Comparison of ENCODE assay signal across 30 cellular contexts in genomic region chr9:91445135-91445534, GRCh38.
"Had no signal": no experiment of that assay in that cellular context is flagged by ENCODE, and none has a peak within 500 bp of the region (broad histone marks: within the 10 kb centered on the region; RNA-seq: fewer than 3 reads in every experiment).

No MANE protein-coding gene starts in this region.

- H3K36me3 ChIP-seq: ascending aorta, breast epithelium, cardiac muscle cell, colonic mucosa had no signal

- H3K27ac Mint-ChIP-seq: activated CD4-positive, alpha-beta memory T cell treated with anti-CD3 and anti-CD28 coated beads for 36 hours; activated CD4-positive, alpha-beta T cell treated with anti-CD3 and anti-CD28 coated beads for 36 hours; activated CD4-positive, alpha-beta T cell treated with anti-CD3 and anti-CD28 coated beads, Interleukin-2, amount 10 ng/mL, durations not matched to agents 24 days and 14 days; activated CD8-positive, alpha-beta memory T cell treated with anti-CD3 and anti-CD28 coated beads, Interleukin-2, amount 10 ng/mL, durations not matched to agents 7 days and 5 days; activated CD8-positive, alpha-beta T cell treated with anti-CD3 and anti-CD28 coated beads, Interleukin-2, amount 10 ng/mL, durations not matched to agents 7 days and 5 days; activated naive CD4-positive, alpha-beta T cell treated with anti-CD3 and anti-CD28 coated beads for 36 hours; activated naive CD4-positive, alpha-beta T cell treated with anti-CD3 and anti-CD28 coated beads, Interleukin-2, amount 50 U/mL, for 24 hours; activated naive CD8-positive, alpha-beta T cell treated with anti-CD3 and anti-CD28 coated beads for 36 hours; activated naive CD8-positive, alpha-beta T cell treated with anti-CD3 and anti-CD28 coated beads, Interleukin-2, amount 50 U/mL, for 24 hours; activated T-helper 1 cell treated with anti-CD3 and anti-CD28 coated beads, Interleukin-12 subunit alpha, Interleukin-12 subunit beta, Interleukin-2, Interleukin-4 antibody, amounts not matched to agents 30 ng/mL and 10 ng/mL and 1 ng/mL, durations not matched to agents 14 hours and 24 hours and 36 hours; activated T-helper 2 cell treated with anti-CD3 and anti-CD28 coated beads, Interferon-gamma antibody, Interleukin-2, Interleukin-4, amounts not matched to agents 10 μg/mL and 5 μg/mL and 100 μg/mL, durations not matched to agents 14 hours and 24 hours and 36 hours; brain; endodermal cell had no signal

- H3K27ac ChIP-seq: ascending aorta, breast epithelium, cardiac muscle cell, colonic mucosa had no signal

- DNase-seq: activated CD4-positive, alpha-beta memory T cell treated with anti-CD3 and anti-CD28 coated beads for 36 hours; activated CD4-positive, alpha-beta T cell treated with anti-CD3 and anti-CD28 coated beads for 36 hours; activated CD4-positive, alpha-beta T cell treated with anti-CD3 and anti-CD28 coated beads, Interleukin-2, amount 10 ng/mL, durations not matched to agents 24 days and 14 days; activated CD4-positive, CD25-positive, alpha-beta regulatory T cell; activated CD4-positive, CD25-positive, alpha-beta regulatory T cell treated with anti-CD3 and anti-CD28 coated beads, Interleukin-2, amount 50 U/mL, for 72 hours; activated CD8-positive, alpha-beta memory T cell treated with anti-CD3 and anti-CD28 coated beads, Interleukin-2, amount 10 ng/mL, durations not matched to agents 7 days and 5 days; activated CD8-positive, alpha-beta memory T cell treated with anti-CD3 and anti-CD28 coated beads, Interleukin-2, amount 50 U/mL, for 4 hours; activated CD8-positive, alpha-beta T cell treated with anti-CD3 and anti-CD28 coated beads, Interleukin-2, amount 10 ng/mL, durations not matched to agents 7 days and 5 days; activated effector memory CD4-positive, alpha-beta T cell treated with anti-CD3 and anti-CD28 coated beads, Interleukin-2, amount 50 U/mL, for 16 hours; activated naive CD4-positive, alpha-beta T cell treated with anti-CD3 and anti-CD28 coated beads for 36 hours; activated naive CD8-positive, alpha-beta T cell treated with anti-CD3 and anti-CD28 coated beads for 36 hours; activated naive CD8-positive, alpha-beta T cell treated with anti-CD3 and anti-CD28 coated beads, Interleukin-2, amount 50 U/mL, for 24 hours; activated T-cell treated with anti-CD3 and anti-CD28 coated beads, Interleukin-2, amount 50 U/mL, for 1 hour; activated T-cell treated with anti-CD3 and anti-CD28 coated beads, Interleukin-2, amount 50 U/mL, for 48 hours; central memory CD4-positive, alpha-beta T cell; cerebellar nuclear complex; colonic mucosa; effector memory CD4-positive, alpha-beta T cell; endodermal cell; foreskin fibroblast; head of caudate nucleus; T-helper 2 cell had no signal

- ATAC-seq: activated CD4-positive, alpha-beta T cell treated with anti-CD3 and anti-CD28 coated beads for 36 hours; activated CD8-positive, alpha-beta memory T cell treated with anti-CD3 and anti-CD28 coated beads, Interleukin-2, amount 10 ng/mL, durations not matched to agents 7 days and 5 days; activated CD8-positive, alpha-beta T cell treated with anti-CD3 and anti-CD28 coated beads, Interleukin-2, amount 10 ng/mL, durations not matched to agents 7 days and 5 days; activated naive CD8-positive, alpha-beta T cell treated with anti-CD3 and anti-CD28 coated beads, Interleukin-2, amount 50 U/mL, for 24 hours; esophagus mucosa had no signal

- H3K9me3 ChIP-seq: colonic mucosa had no signal

- H3K27me3 ChIP-seq: ascending aorta, breast epithelium, cardiac muscle cell, colonic mucosa had no signal

- H3K4me1 ChIP-seq: ascending aorta, breast epithelium, colonic mucosa had no signal

- H3K4me1 Mint-ChIP-seq: activated CD4-positive, alpha-beta T cell treated with anti-CD3 and anti-CD28 coated beads for 36 hours; activated CD4-positive, alpha-beta T cell treated with anti-CD3 and anti-CD28 coated beads, Interleukin-2, amount 10 ng/mL, durations not matched to agents 24 days and 14 days; activated CD8-positive, alpha-beta memory T cell treated with anti-CD3 and anti-CD28 coated beads, Interleukin-2, amount 10 ng/mL, durations not matched to agents 7 days and 5 days; activated naive CD4-positive, alpha-beta T cell treated with anti-CD3 and anti-CD28 coated beads, Interleukin-2, amount 50 U/mL, for 24 hours; activated naive CD8-positive, alpha-beta T cell treated with anti-CD3 and anti-CD28 coated beads for 36 hours; activated naive CD8-positive, alpha-beta T cell treated with anti-CD3 and anti-CD28 coated beads, Interleukin-2, amount 50 U/mL, for 24 hours; brain; endodermal cell had no signal

- H3K4me3 Mint-ChIP-seq: activated CD4-positive, alpha-beta memory T cell treated with anti-CD3 and anti-CD28 coated beads for 36 hours; activated CD4-positive, alpha-beta T cell treated with anti-CD3 and anti-CD28 coated beads for 36 hours; activated CD4-positive, alpha-beta T cell treated with anti-CD3 and anti-CD28 coated beads, Interleukin-2, amount 10 ng/mL, durations not matched to agents 24 days and 14 days; activated CD8-positive, alpha-beta memory T cell treated with anti-CD3 and anti-CD28 coated beads, Interleukin-2, amount 10 ng/mL, durations not matched to agents 7 days and 5 days; activated CD8-positive, alpha-beta T cell treated with anti-CD3 and anti-CD28 coated beads, Interleukin-2, amount 10 ng/mL, durations not matched to agents 7 days and 5 days; activated naive CD4-positive, alpha-beta T cell treated with anti-CD3 and anti-CD28 coated beads for 36 hours; activated naive CD4-positive, alpha-beta T cell treated with anti-CD3 and anti-CD28 coated beads, Interleukin-2, amount 50 U/mL, for 24 hours; activated naive CD8-positive, alpha-beta T cell treated with anti-CD3 and anti-CD28 coated beads for 36 hours; activated naive CD8-positive, alpha-beta T cell treated with anti-CD3 and anti-CD28 coated beads, Interleukin-2, amount 50 U/mL, for 24 hours; activated T-helper 1 cell treated with anti-CD3 and anti-CD28 coated beads, Interleukin-12 subunit alpha, Interleukin-12 subunit beta, Interleukin-2, Interleukin-4 antibody, amounts not matched to agents 30 ng/mL and 10 ng/mL and 1 ng/mL, durations not matched to agents 14 hours and 24 hours and 36 hours; brain; endodermal cell had no signal

- H3K4me3 ChIP-seq: ascending aorta, breast epithelium, cardiac muscle cell, colonic mucosa had no signal
